10 cellular contexts compared by ENCODE assay signal in the genomic region with DNA sequence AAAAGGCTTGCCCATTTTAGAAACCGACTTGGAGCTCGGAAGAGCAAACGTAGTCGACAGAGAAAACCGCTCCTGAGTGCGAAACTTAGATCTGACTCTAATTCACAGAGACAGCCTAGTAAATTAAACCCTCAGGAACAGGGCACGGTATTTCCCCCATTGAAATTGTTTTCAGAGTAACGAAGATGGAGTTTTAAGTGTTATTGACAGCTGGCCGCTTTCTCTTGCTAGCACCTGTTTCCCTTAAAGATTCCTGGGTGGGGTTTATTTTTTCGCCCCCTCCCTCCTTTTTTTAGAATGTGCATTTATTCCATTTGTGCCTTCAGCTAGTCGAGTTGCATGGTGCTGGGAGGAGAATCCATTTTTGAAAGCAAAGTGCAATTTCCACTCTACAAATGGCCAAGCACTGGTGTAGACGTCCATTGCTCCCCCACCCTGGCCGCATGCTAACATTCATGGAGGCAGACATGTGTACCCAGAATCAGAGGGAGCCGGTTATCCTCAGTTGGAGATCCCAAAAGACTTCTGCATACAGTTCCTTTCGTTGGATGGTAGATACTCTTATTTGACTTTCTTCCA.
DNase-seq lines count a peak whose midpoint lies in the region; ATAC-seq, FAIRE-seq and TF ChIP-seq lines count a peak whose summit lies in the region.
"Had no signal": no experiment of that assay in that cellular context is flagged by ENCODE, and none has a peak within 500 bp of the region (broad histone marks: within the 10 kb centered on the region; RNA-seq: fewer than 3 reads in every experiment).

No MANE protein-coding gene starts in this region.

- POLR2A ChIA-PET in activated CD8-positive, alpha-beta T cell treated with anti-CD3 and anti-CD28 coated beads for 36 hours (lab: Charles Lee), result no interaction called here

- no peak overlapping the region for H3K9ac ChIP-seq in kidney (ENCODE audit: low read length in 2 of 2)

- peaks cover 2% of the 10 kb centered on the region for H3K4me1 Mint-ChIP-seq in activated CD4-positive, alpha-beta T cell treated with anti-CD3 and anti-CD28 coated beads, Interleukin-2, amount 10 ng/mL, durations not matched to agents 24 days and 14 days
- H3K4me1 Mint-ChIP-seq in activated CD8-positive, alpha-beta T cell treated with anti-CD3 and anti-CD28 coated beads for 36 hours (ENCODE audit: low read depth), result peaks cover 7% of the 10 kb centered on the region
- H3K4me1 Mint-ChIP-seq in natural killer cell treated with Interleukin-12 subunit alpha and Interleukin-12 subunit beta and Interleukin-15 and Interleukin-18, amount 100 ng/mL, for 72 hours (ENCODE audit: low read depth in 2 of 2), result no peaks in the 10 kb centered on the region
- H3K4me1 Mint-ChIP-seq: IgD-negative memory B cell had no signal

- peak overlapping the region; percentile 34 to 46 for H3K4me3 ChIP-seq in kidney (ENCODE audit: low read length in 2 of 2)

- no peak for TF ChIP-seq CTCF in activated CD8-positive, alpha-beta T cell treated with anti-CD3 and anti-CD28 coated beads for 36 hours (IDR thresholded peaks at IDR 0.05)
- TF ChIP-seq CTCF in kidney (IDR thresholded peaks at IDR 0.05; ENCODE audit: borderline replicate concordance, extremely low read depth, insufficient read depth), result no peak

- peaks cover 4 to 5% of the 10 kb centered on the region in 2 donors for H3K4me1 ChIP-seq in kidney (ENCODE audit: control insufficient read depth in 1 of 2, insufficient read depth in 1 of 2, low read depth in 1 of 2, low read length in 2 of 2)

- CTCF ChIA-PET in activated CD8-positive, alpha-beta T cell treated with anti-CD3 and anti-CD28 coated beads for 36 hours (lab: Charles Lee), result interaction anchor here (1.7 kb wide), 1 partner anchor 11 kb away, joined by 5 read pairs; no protein-coding TSS in a partner anchor

- no peaks in the 10 kb centered on the region for H3K36me3 Mint-ChIP-seq in activated CD4-positive, alpha-beta T cell treated with anti-CD3 and anti-CD28 coated beads, Interleukin-2, amount 10 ng/mL, durations not matched to agents 24 days and 14 days (ENCODE audit: low read depth)
- H3K36me3 Mint-ChIP-seq in activated CD8-positive, alpha-beta T cell treated with anti-CD3 and anti-CD28 coated beads for 36 hours (ENCODE audit: low read depth), result no peaks in the 10 kb centered on the region
- H3K36me3 Mint-ChIP-seq in natural killer cell treated with Interleukin-12 subunit alpha and Interleukin-12 subunit beta and Interleukin-15 and Interleukin-18, amount 100 ng/mL, for 72 hours, result peaks cover 12% of the 10 kb centered on the region

- no peak for FAIRE-seq in kidney (lab: Jason Lieb, UNC)

- no peak for DNase-seq in activated CD4-positive, alpha-beta T cell treated with anti-CD3 and anti-CD28 coated beads, Interleukin-2, amount 10 ng/mL, durations not matched to agents 24 days and 14 days
- DNase-seq in activated CD4-positive, alpha-beta T cell treated with anti-CD3 and anti-CD28 coated beads, Interleukin-2, amount 50 U/mL, for 4 hours, result no peak
- no peak for DNase-seq in activated CD8-positive, alpha-beta T cell treated with anti-CD3 and anti-CD28 coated beads for 36 hours
- DNase-seq in kidney, result no peak
- peak; percentile 23 for DNase-seq in superior temporal gyrus (ENCODE audit: extremely low spot score)
- DNase-seq in GDM1 (lab: John Stamatoyannopoulos, UW), result no peak
- DNase-seq in natural killer cell treated with Interleukin-12 subunit alpha and Interleukin-12 subunit beta and Interleukin-15 and Interleukin-18, amount 100 ng/mL, for 72 hours (ENCODE audit: low spot score), result no peak
- no peak for DNase-seq in OCI-M2 (lab: John Stamatoyannopoulos, UW; ENCODE audit: unreplicated experiment)

- H3K27me3 Mint-ChIP-seq in activated CD4-positive, alpha-beta T cell treated with anti-CD3 and anti-CD28 coated beads, Interleukin-2, amount 10 ng/mL, durations not matched to agents 24 days and 14 days, result peaks cover 35% of the 10 kb centered on the region
- peaks cover 42% of the 10 kb centered on the region for H3K27me3 Mint-ChIP-seq in activated CD8-positive, alpha-beta T cell treated with anti-CD3 and anti-CD28 coated beads for 36 hours
- H3K27me3 Mint-ChIP-seq in natural killer cell treated with Interleukin-12 subunit alpha and Interleukin-12 subunit beta and Interleukin-15 and Interleukin-18, amount 100 ng/mL, for 72 hours, result peaks cover 27 to 33% of the 10 kb centered on the region in 2 donors

- ATAC-seq in activated CD8-positive, alpha-beta T cell treated with anti-CD3 and anti-CD28 coated beads for 36 hours, result no peak
- no peak for ATAC-seq in natural killer cell treated with Interleukin-12 subunit alpha and Interleukin-12 subunit beta and Interleukin-15 and Interleukin-18, amount 100 ng/mL, for 72 hours

- H3K27ac ChIP-seq in kidney (ENCODE audit: low read depth in 2 of 2, low read length in 2 of 2), result no peak overlapping the region
- H3K27ac ChIP-seq: VCaP had no signal

- no peaks in the 10 kb centered on the region for H3K36me3 ChIP-seq in kidney (ENCODE audit: control insufficient read depth in 1 of 2, insufficient read depth in 2 of 2, low read length in 2 of 2)

- peak overlapping the region; percentile 23 for H3K4me3 Mint-ChIP-seq in activated CD4-positive, alpha-beta T cell treated with anti-CD3 and anti-CD28 coated beads, Interleukin-2, amount 10 ng/mL, durations not matched to agents 24 days and 14 days
- peak overlapping the region; percentile 36 for H3K4me3 Mint-ChIP-seq in activated CD8-positive, alpha-beta T cell treated with anti-CD3 and anti-CD28 coated beads for 36 hours
- no peak overlapping the region for H3K4me3 Mint-ChIP-seq in natural killer cell treated with Interleukin-12 subunit alpha and Interleukin-12 subunit beta and Interleukin-15 and Interleukin-18, amount 100 ng/mL, for 72 hours

- no peak overlapping the region for H3K27ac Mint-ChIP-seq in activated CD4-positive, alpha-beta T cell treated with anti-CD3 and anti-CD28 coated beads, Interleukin-2, amount 10 ng/mL, durations not matched to agents 24 days and 14 days
- H3K27ac Mint-ChIP-seq in activated CD8-positive, alpha-beta T cell treated with anti-CD3 and anti-CD28 coated beads for 36 hours, result no peak overlapping the region
- no peak overlapping the region for H3K27ac Mint-ChIP-seq in natural killer cell treated with Interleukin-12 subunit alpha and Interleukin-12 subunit beta and Interleukin-15 and Interleukin-18, amount 100 ng/mL, for 72 hours
- H3K27ac Mint-ChIP-seq: IgD-negative memory B cell had no signal

- no peaks in the 10 kb centered on the region for H3K9me3 ChIP-seq in kidney (ENCODE audit: control insufficient read depth in 1 of 2, low read length in 2 of 2)

- H3K9me3 Mint-ChIP-seq in activated CD4-positive, alpha-beta T cell treated with anti-CD3 and anti-CD28 coated beads, Interleukin-2, amount 10 ng/mL, durations not matched to agents 24 days and 14 days, result peaks cover 4% of the 10 kb centered on the region
- H3K9me3 Mint-ChIP-seq in activated CD8-positive, alpha-beta T cell treated with anti-CD3 and anti-CD28 coated beads for 36 hours, result no peaks in the 10 kb centered on the region
- no peaks in the 10 kb centered on the region for H3K9me3 Mint-ChIP-seq in natural killer cell treated with Interleukin-12 subunit alpha and Interleukin-12 subunit beta and Interleukin-15 and Interleukin-18, amount 100 ng/mL, for 72 hours

- intact Hi-C loops in activated CD4-positive, alpha-beta T cell treated with anti-CD3 and anti-CD28 coated beads, Interleukin-2, amount 10 ng/mL, durations not matched to agents 24 days and 14 days (cut with micrococcal nuclease), result loop anchor here (10.0 kb wide), 1 partner anchor 529 kb away; the partner anchor contains the start of gene SEMA6D
- intact Hi-C loops in activated CD8-positive, alpha-beta T cell treated with anti-CD3 and anti-CD28 coated beads for 36 hours (cut with micrococcal nuclease), result no loop called here
- intact Hi-C loops in kidney (cut with DNase I), result no loop called here
